Comparison of ENCODE assay signal across 22 cellular contexts in genomic region chr21:31905444-31906400, GRCh38. TPM values are rescaled to one million over a fixed set of nuclear protein-coding genes. Genes with fewer than 3 reads are reported as not detected.
DNase-seq lines count a peak whose midpoint lies in the region; ATAC-seq and TF ChIP-seq lines count a peak whose summit lies in the region.
"Had no signal": no experiment of that assay in that cellular context is flagged by ENCODE, and none has a peak within 500 bp of the region (broad histone marks: within the 10 kb centered on the region; RNA-seq: fewer than 3 reads in every experiment).

No MANE protein-coding gene starts in this region.

- peaks cover 74% of the 10 kb centered on the region for H3K4me1 Mint-ChIP-seq in progenitor cell of endocrine pancreas (ENCODE audit: low read depth)
- peaks cover 24% of the 10 kb centered on the region for H3K4me1 Mint-ChIP-seq in Calu3 (ENCODE audit: low read depth, unreplicated experiment)
- no peaks in the 10 kb centered on the region for H3K4me1 Mint-ChIP-seq in CD4-positive, alpha-beta T cell (ENCODE audit: low read depth)
- H3K4me1 Mint-ChIP-seq: activated naive CD8-positive, alpha-beta T cell treated with anti-CD3 and anti-CD28 coated beads, Interleukin-2, amount 10 ng/mL, durations not matched to agents 7 days and 5 days; CD4-positive, CD25-positive, alpha-beta regulatory T cell had no signal

- H3K36me3 Mint-ChIP-seq in progenitor cell of endocrine pancreas (ENCODE audit: insufficient read depth) (peaks cover 5% of the 10 kb centered on the region), Calu3 (ENCODE audit: insufficient read depth, unreplicated experiment) (peaks cover 6% of the 10 kb centered on the region)
- no peaks in the 10 kb centered on the region for H3K36me3 Mint-ChIP-seq in CD4-positive, alpha-beta T cell (ENCODE audit: low read depth)
- H3K36me3 Mint-ChIP-seq: activated naive CD8-positive, alpha-beta T cell treated with anti-CD3 and anti-CD28 coated beads, Interleukin-2, amount 10 ng/mL, durations not matched to agents 7 days and 5 days; CD4-positive, CD25-positive, alpha-beta regulatory T cell had no signal

- CTCF ChIA-PET in HEK293 (lab: Yijun Ruan, JAX): interaction anchor here (0.6 to 0.7 kb wide), 2 partner anchors 19 to 32 kb away, joined by 3 read pairs; no protein-coding TSS in a partner anchor
- CTCF ChIA-PET in Calu3 (lab: Charles Lee): interaction anchor here (0.6 kb wide), 1 partner anchor 270 kb away, joined by 3 read pairs; no protein-coding TSS in a partner anchor
- CTCF ChIA-PET in CD4-positive, alpha-beta T cell (lab: Charles Lee): no interaction called here

- intact Hi-C loops in Calu3 (cut with micrococcal nuclease; ENCODE audit: unreplicated experiment): no loop called here
- intact Hi-C loops in CD4-positive, alpha-beta T cell (cut with DNase I, micrococcal nuclease): no loop called here

- no TSS peak for BruUV-seq in Calu3 (replicated peaks; lab: Mats Ljungman, UMichigan)

- peak overlapping the region; percentile 22 for H3K27ac Mint-ChIP-seq in progenitor cell of endocrine pancreas
- no peak overlapping the region for H3K27ac Mint-ChIP-seq in Calu3 (ENCODE audit: unreplicated experiment)
- H3K27ac Mint-ChIP-seq in CD4-positive, alpha-beta T cell: no peak overlapping the region
- H3K27ac Mint-ChIP-seq: activated naive CD8-positive, alpha-beta T cell treated with anti-CD3 and anti-CD28 coated beads, Interleukin-2, amount 10 ng/mL, durations not matched to agents 7 days and 5 days had no signal

- POLR2A ChIA-PET in HEK293 (lab: Yijun Ruan, JAX): no interaction called here
- POLR2A ChIA-PET in CD4-positive, alpha-beta T cell (lab: Charles Lee): no interaction called here

- no peak for ATAC-seq in HG02884 (IDR thresholded peaks at IDR 0.05; ENCODE audit: unreplicated experiment)
- no peak for ATAC-seq in CD4-positive, alpha-beta T cell (ENCODE audit: poor library complexity)
- ATAC-seq: mucosa of descending colon had no signal

- H3K27me3 ChIP-seq in SJSA1 (replicated peaks): no peaks in the 10 kb centered on the region
- H3K27me3 ChIP-seq in CD4-positive, alpha-beta T cell (ENCODE audit: control insufficient read depth, insufficient read depth, low read length): peaks cover 17% of the 10 kb centered on the region
- H3K27me3 ChIP-seq: ascending aorta had no signal

- H3K9me3 ChIP-seq in HEK293 (ENCODE audit: control insufficient read depth, insufficient read depth, low read depth, low read length): no peaks in the 10 kb centered on the region
- H3K9me3 ChIP-seq in SJSA1 (replicated peaks): no peaks in the 10 kb centered on the region
- H3K9me3 ChIP-seq in CD4-positive, alpha-beta T cell (ENCODE audit: control insufficient read depth, low read length): no peaks in the 10 kb centered on the region
- H3K9me3 ChIP-seq: ascending aorta, mucosa of descending colon had no signal

- H3K4me3 Mint-ChIP-seq in progenitor cell of endocrine pancreas (ENCODE audit: low read depth): peak overlapping the region; percentile 9
- no peak overlapping the region for H3K4me3 Mint-ChIP-seq in Calu3 (ENCODE audit: low read depth, unreplicated experiment)
- no peak overlapping the region for H3K4me3 Mint-ChIP-seq in CD4-positive, alpha-beta T cell
- H3K4me3 Mint-ChIP-seq: activated naive CD8-positive, alpha-beta T cell treated with anti-CD3 and anti-CD28 coated beads, Interleukin-2, amount 10 ng/mL, durations not matched to agents 7 days and 5 days; CD4-positive, CD25-positive, alpha-beta regulatory T cell had no signal

- H3K4me1 ChIP-seq in HEK293 (ENCODE audit: control insufficient read depth, insufficient read depth, low read length): peaks cover 18% of the 10 kb centered on the region
- peaks cover 70% of the 10 kb centered on the region for H3K4me1 ChIP-seq in SJSA1 (replicated peaks)
- H3K4me1 ChIP-seq: ascending aorta had no signal

- H3K36me3 ChIP-seq in HEK293 (ENCODE audit: control insufficient read depth in 2 of 2, insufficient read depth in 1 of 2, low read length in 2 of 2) (no peaks in the 10 kb centered on the region), SJSA1 (no peaks in the 10 kb centered on the region)
- H3K36me3 ChIP-seq: ascending aorta had no signal

- H3K27ac ChIP-seq in HEK293 (ENCODE audit: extremely low read depth, low read depth, low read length) (no peak overlapping the region), SJSA1 (peak overlapping the region; percentile 83)
- H3K27ac ChIP-seq in CD4-positive, alpha-beta T cell (ENCODE audit: low read depth, low read length): no peak overlapping the region
- H3K27ac ChIP-seq: ascending aorta had no signal

- no peak for DNase-seq in SJSA1 (ENCODE audit: low read depth in 1 of 2, low spot score in 2 of 2)
- DNase-seq in islet precursor cell: peak; percentile 44
- DNase-seq in progenitor cell of endocrine pancreas (ENCODE audit: low spot score, unreplicated experiment): no peak
- no peak for DNase-seq in Calu3
- DNase-seq in GM20000 (ENCODE audit: low spot score): no peak
- no peak for DNase-seq in CD4-positive, alpha-beta T cell
- DNase-seq: activated CD4-positive, alpha-beta T cell treated with anti-CD3 and anti-CD28 coated beads for 4 hours; activated effector memory CD4-positive, alpha-beta T cell treated with anti-CD3 and anti-CD28 coated beads, Interleukin-2, amount 50 U/mL, for 16 hours; activated naive CD8-positive, alpha-beta T cell treated with anti-CD3 and anti-CD28 coated beads, Interleukin-2, amount 10 ng/mL, durations not matched to agents 7 days and 5 days; activated T-cell treated with anti-CD3 and anti-CD28 coated beads, Interleukin-2, amount 50 U/mL, for 1 hour; CD4-positive, CD25-positive, alpha-beta regulatory T cell; DMS 273 treated with DMSO at 0.1 percent for 48 hours; GOT3; mucosa of descending colon; NCI-H187 treated with DMSO at 0.1 percent for 48 hours; NCI-H82; stimulated activated naive CD4-positive, alpha-beta T cell treated with Interleukin-2 at 50 U/mL for 16 hours had no signal

- TF ChIP-seq CTCF in HEK293 (tag by site-specific recombination; IDR thresholded peaks at IDR 0.05) (no peak), progenitor cell of endocrine pancreas (IDR thresholded peaks at IDR 0.05; ENCODE audit: unreplicated experiment) (no peak), Calu3 (IDR thresholded peaks at IDR 0.05; ENCODE audit: unreplicated experiment) (no peak), GM20000 (IDR thresholded peaks at IDR 0.05; ENCODE audit: extremely low read depth, missing control alignments) (no peak)
- TF ChIP-seq CTCF in CD4-positive, alpha-beta T cell (IDR thresholded peaks at IDR 0.05): no peak

- H3K27me3 Mint-ChIP-seq in progenitor cell of endocrine pancreas (no peaks in the 10 kb centered on the region), Calu3 (ENCODE audit: unreplicated experiment) (no peaks in the 10 kb centered on the region)
- peaks cover 44% of the 10 kb centered on the region for H3K27me3 Mint-ChIP-seq in CD4-positive, alpha-beta T cell

- peaks cover 3% of the 10 kb centered on the region for H3K9me3 Mint-ChIP-seq in progenitor cell of endocrine pancreas (ENCODE audit: low read depth)
- H3K9me3 Mint-ChIP-seq in Calu3 (ENCODE audit: low read depth, unreplicated experiment): no peaks in the 10 kb centered on the region
- no peaks in the 10 kb centered on the region for H3K9me3 Mint-ChIP-seq in CD4-positive, alpha-beta T cell
- H3K9me3 Mint-ChIP-seq: activated naive CD8-positive, alpha-beta T cell treated with anti-CD3 and anti-CD28 coated beads, Interleukin-2, amount 10 ng/mL, durations not matched to agents 7 days and 5 days; CD4-positive, CD25-positive, alpha-beta regulatory T cell had no signal

- H3K4me3 ChIP-seq in HEK293 (ENCODE audit: low read depth, low read length) (no peak overlapping the region), SJSA1 (no peak overlapping the region)
- H3K4me3 ChIP-seq: ascending aorta, mucosa of descending colon had no signal

TF ChIP-seq in HEK293, 187 proteins besides CTCF, POLR2A, EP300 and RAD21 (continues in another document):
- TF ChIP-seq FEZF1 (tag by site-specific recombination; IDR thresholded peaks at IDR 0.05): peak; percentile 60
- TF ChIP-seq ZNF660 (tag by site-specific recombination; IDR thresholded peaks at IDR 0.05): no peak
- TF ChIP-seq ZNF433 (tag by site-specific recombination; IDR thresholded peaks at IDR 0.05; ENCODE audit: low read depth): no peak
- TF ChIP-seq ZNF221 (tag by site-specific recombination; IDR thresholded peaks at IDR 0.05; ENCODE audit: borderline replicate concordance): no peak
- peak; percentile 37 for TF ChIP-seq GLIS1 (tag by site-specific recombination; IDR thresholded peaks at IDR 0.05)
- peak; percentile 67 for TF ChIP-seq ZIC2 (tag by site-specific recombination; IDR thresholded peaks at IDR 0.05)
- 0 out of 2 replicates have a peak, but pooled peaks have one; percentile 21 for TF ChIP-seq ZNF423 (tag by site-specific recombination; IDR thresholded peaks at IDR 0.05)
- TF ChIP-seq ZNF398 (tag by site-specific recombination; IDR thresholded peaks at IDR 0.05): no peak
- TF ChIP-seq BCL6B (tag by site-specific recombination; IDR thresholded peaks at IDR 0.05): no peak
- TF ChIP-seq ZNF302 (tag by site-specific recombination; IDR thresholded peaks at IDR 0.05; ENCODE audit: low read depth): no peak

RNA-seq across cellular contexts. Expression of gene HUNK, which starts 32.9 kb away (rescaled TPM):
- total RNA-seq in SJSA1 (2014; rRNA removed; shearing (Covaris generic)): 13.6 and 17.7 TPM in 2 replicates
- total RNA-seq in progenitor cell of endocrine pancreas (39.5 and 41.9 TPM in 2 replicates), Calu3 (2022) (2.3 and 5.0 TPM in 2 replicates)
- total RNA-seq in CD4-positive, alpha-beta T cell: not detected
- total RNA-seq: CD4-positive, CD25-positive, alpha-beta regulatory T cell; LHCN-M2; T-helper 2 cell treated with Interferon-gamma antibody and Interleukin-4, amounts not matched to agents 100 ng/mL and 5 ng/mL, for 36 hours had no signal
